ENCODE assay signal across 15 cellular contexts in the genomic region with DNA sequence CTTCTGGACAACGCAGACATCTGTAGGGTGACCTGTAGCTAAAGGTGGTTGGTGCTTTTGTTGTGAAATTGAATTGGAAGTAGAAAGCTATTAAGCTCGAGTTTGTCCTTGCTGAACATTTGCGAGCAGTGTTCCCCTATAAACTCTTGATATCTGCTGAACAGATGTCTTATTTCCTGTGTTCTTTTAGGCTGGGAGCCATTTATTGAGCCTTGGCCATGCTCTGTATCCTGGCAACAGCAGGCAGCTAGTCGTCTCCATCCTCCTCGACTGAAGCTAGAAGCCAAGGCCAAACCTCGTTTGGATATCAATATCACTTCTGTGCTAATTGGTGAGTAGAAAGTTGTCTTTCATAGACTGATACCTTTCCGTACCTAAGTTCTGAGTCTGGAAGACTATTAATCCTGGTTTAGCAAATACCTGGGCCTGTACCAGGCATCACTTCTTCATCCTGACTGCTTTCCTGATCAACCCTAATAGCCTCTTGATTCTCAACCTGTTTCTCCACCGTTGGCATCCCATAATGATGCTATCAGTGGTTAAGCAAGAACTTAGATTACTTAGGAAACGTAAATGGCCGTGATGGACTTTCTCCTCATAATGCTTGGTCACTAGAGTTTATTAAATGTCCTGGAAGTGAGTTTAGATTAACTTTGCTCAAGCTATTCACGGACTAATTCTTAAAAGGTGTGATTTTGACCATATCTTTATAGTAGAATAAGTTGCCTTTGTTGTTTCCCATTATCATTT.
DNase-seq lines count a peak whose midpoint lies in the region; ATAC-seq and TF ChIP-seq lines count a peak whose summit lies in the region.
"Had no signal": no experiment of that assay in that cellular context is flagged by ENCODE, and none has a peak within 500 bp of the region (broad histone marks: within the 10 kb centered on the region; RNA-seq: fewer than 3 reads in every experiment).

No MANE protein-coding gene starts in this region.

- H3K4me1 Mint-ChIP-seq in mesothelial cell of epicardium: peaks cover 39% of the 10 kb centered on the region
- peaks cover 0 to 2% of the 10 kb centered on the region in 2 donors for H3K4me1 Mint-ChIP-seq in stimulated activated naive B cell treated with anti-CD40 and anti-IgM and Interleukin-4, amounts not matched to agents 10 μg/mL and 1 μg/mL and 100 μg/mL, for 72 hours
- H3K4me1 Mint-ChIP-seq: B cell had no signal

- H3K9me3 ChIP-seq in Loucy (ENCODE audit: insufficient read depth, low read depth, low read length): no peaks in the 10 kb centered on the region
- H3K9me3 ChIP-seq: Peyer's patch had no signal

- peaks cover 56% of the 10 kb centered on the region for H3K36me3 Mint-ChIP-seq in mesothelial cell of epicardium
- peaks cover 30 to 48% of the 10 kb centered on the region in 2 donors for H3K36me3 Mint-ChIP-seq in stimulated activated naive B cell treated with anti-CD40 and anti-IgM and Interleukin-4, amounts not matched to agents 10 μg/mL and 1 μg/mL and 100 μg/mL, for 72 hours

- H3K79me2 ChIP-seq in Loucy (ENCODE audit: insufficient read depth, low read length): no peaks in the 10 kb centered on the region

- H3K27ac Mint-ChIP-seq in mesothelial cell of epicardium: peak overlapping the region; percentile 72
- H3K27ac Mint-ChIP-seq in stimulated activated naive B cell treated with anti-CD40 and anti-IgM and Interleukin-4, amounts not matched to agents 10 μg/mL and 1 μg/mL and 100 μg/mL, for 72 hours: no peak overlapping the region
- H3K27ac Mint-ChIP-seq: B cell had no signal

- H3K9me2 ChIP-seq in Loucy (replicated peaks; ENCODE audit: low read depth, low read length): no peaks in the 10 kb centered on the region

- no peaks in the 10 kb centered on the region for H3K27me3 ChIP-seq in Loucy (ENCODE audit: insufficient read depth, low read length, poor library complexity, severe bottlenecking)
- H3K27me3 ChIP-seq: Peyer's patch had no signal

- peaks cover 13% of the 10 kb centered on the region for H3K4me1 ChIP-seq in Loucy (ENCODE audit: insufficient read depth, low read length, poor library complexity, severe bottlenecking)
- H3K4me1 ChIP-seq: Peyer's patch had no signal

- H4K20me1 ChIP-seq in Loucy (ENCODE audit: insufficient read depth, low read length, poor library complexity, severe bottlenecking): no peaks in the 10 kb centered on the region

- peak overlapping the region; percentile 29 for H3K4me2 ChIP-seq in Loucy (ENCODE audit: low read depth, low read length, poor library complexity, severe bottlenecking)

- no peaks in the 10 kb centered on the region for H3K9me3 Mint-ChIP-seq in mesothelial cell of epicardium
- no peaks in the 10 kb centered on the region for H3K9me3 Mint-ChIP-seq in stimulated activated naive B cell treated with anti-CD40 and anti-IgM and Interleukin-4, amounts not matched to agents 10 μg/mL and 1 μg/mL and 100 μg/mL, for 72 hours

- H3K36me3 ChIP-seq in Loucy (ENCODE audit: insufficient read depth, low read length): peaks cover 31% of the 10 kb centered on the region; the same call in 1 of the 2 replicates

- no peaks in the 10 kb centered on the region for H3K27me3 Mint-ChIP-seq in mesothelial cell of epicardium (ENCODE audit: low read depth)
- H3K27me3 Mint-ChIP-seq in stimulated activated naive B cell treated with anti-CD40 and anti-IgM and Interleukin-4, amounts not matched to agents 10 μg/mL and 1 μg/mL and 100 μg/mL, for 72 hours: no peaks in the 10 kb centered on the region
- H3K27me3 Mint-ChIP-seq: B cell had no signal

- peak; percentile 25 for DNase-seq in Ammon's horn (ENCODE audit: low spot score)
- DNase-seq in fibroblast of villous mesenchyme (ENCODE audit: low read depth): peak; percentile 43
- DNase-seq in mesothelial cell of epicardium (ENCODE audit: low spot score in 2 of 2, unreplicated experiment in 2 of 2): no peak
- DNase-seq in stimulated activated naive B cell treated with anti-CD40 and anti-IgM and Interleukin-4, amounts not matched to agents 10 μg/mL and 1 μg/mL and 100 μg/mL, for 72 hours: no peak
- no peak for DNase-seq in activated effector memory CD4-positive, alpha-beta T cell treated with anti-CD3 and anti-CD28 coated beads, Interleukin-2, amount 50 U/mL, for 16 hours
- DNase-seq: DMS153, H7, NCI-H1930, NCI-H2171, NCI-H82, Peyer's patch, SHP77 treated with DMSO at 0.1 percent for 48 hours had no signal

- H3F3A ChIP-seq in Loucy (ENCODE audit: low read depth): no peaks in the 10 kb centered on the region

- H2AFZ ChIP-seq in Loucy (ENCODE audit: low read length): no peak overlapping the region

- no peak overlapping the region for H3K9ac ChIP-seq in Loucy (ENCODE audit: low read depth, low read length, poor library complexity, severe bottlenecking)

- TF ChIP-seq CTCF in Loucy (conservative IDR thresholded peaks at IDR 0.05; ENCODE audit: low read length): no peak
- no peak for TF ChIP-seq CTCF in fibroblast of villous mesenchyme (IDR thresholded peaks at IDR 0.05; ENCODE audit: insufficient read depth, low read depth, low read length)
- TF ChIP-seq CTCF in mesothelial cell of epicardium (IDR thresholded peaks at IDR 0.05; ENCODE audit: unreplicated experiment): no peak

- H3K4me3 ChIP-seq in Loucy (ENCODE audit: low read length, poor library complexity, severe bottlenecking): no peak overlapping the region
- no peak overlapping the region for H3K4me3 ChIP-seq in fibroblast of villous mesenchyme (ENCODE audit: low read depth, low read length)
- H3K4me3 ChIP-seq: Peyer's patch had no signal

- ATAC-seq in stimulated activated naive B cell treated with anti-CD40 and anti-IgM and Interleukin-4, amounts not matched to agents 10 μg/mL and 1 μg/mL and 100 μg/mL, for 72 hours (replicated peaks): no peak
- no peak for ATAC-seq in GM19035 (IDR thresholded peaks at IDR 0.05; ENCODE audit: unreplicated experiment)

- H3K4me3 Mint-ChIP-seq in mesothelial cell of epicardium: no peak overlapping the region
- H3K4me3 Mint-ChIP-seq in stimulated activated naive B cell treated with anti-CD40 and anti-IgM and Interleukin-4, amounts not matched to agents 10 μg/mL and 1 μg/mL and 100 μg/mL, for 72 hours: no peak overlapping the region
- H3K4me3 Mint-ChIP-seq: B cell had no signal

Comparison
In these comparisons a context has a peak if more than half of its experiments do, and no peak if none do; other contexts are left out.
1. DNase-seq: peak in Ammon's horn (single experiment) and fibroblast of villous mesenchyme (single experiment); none in mesothelial cell of epicardium (0 of 2), stimulated activated naive B cell treated with anti-CD40 and anti-IgM and Interleukin-4, amounts not matched to agents 10 μg/mL and 1 μg/mL and 100 μg/mL, for 72 hours (single experiment) and activated effector memory CD4-positive, alpha-beta T cell treated with anti-CD3 and anti-CD28 coated beads, Interleukin-2, amount 50 U/mL, for 16 hours (single experiment).